Comparison of ENCODE assay signal across 18 cellular contexts in genomic region chr2:7758065-7758759, GRCh38.
DNase-seq lines count a peak whose midpoint lies in the region; ATAC-seq and TF ChIP-seq lines count a peak whose summit lies in the region.
"Had no signal": no experiment of that assay in that cellular context is flagged by ENCODE, and none has a peak within 500 bp of the region (broad histone marks: within the 10 kb centered on the region; RNA-seq: fewer than 3 reads in every experiment).

No MANE protein-coding gene starts in this region.

- TF ChIP-seq EP300 in tibial nerve (IDR thresholded peaks at IDR 0.05) = no peak

- H3K36me3 ChIP-seq in GM23248 (ENCODE audit: low read depth) = no peaks in the 10 kb centered on the region
- no peaks in the 10 kb centered on the region for H3K36me3 ChIP-seq in BE2C
- no peaks in the 10 kb centered on the region for H3K36me3 ChIP-seq in HAP-1 (replicated peaks)
- no peaks in the 10 kb centered on the region for H3K36me3 ChIP-seq in tibial nerve
- H3K36me3 ChIP-seq: gastrocnemius medialis, neutrophil had no signal

- H2AFZ ChIP-seq in GM23248 = no peak overlapping the region

- H3K9me2 ChIP-seq in GM23248 (ENCODE audit: insufficient read depth) = 0 out of 2 replicates have a peak, but pooled peaks cover 5% of the 10 kb centered on the region

- H3K4me1 ChIP-seq in GM23248 (ENCODE audit: insufficient read depth) (no peaks in the 10 kb centered on the region), BE2C (no peaks in the 10 kb centered on the region), HAP-1 (no peaks in the 10 kb centered on the region), tibial nerve (no peaks in the 10 kb centered on the region)
- H3K4me1 ChIP-seq: gastrocnemius medialis had no signal

- no peak overlapping the region for H3K4me3 ChIP-seq in GM23248
- no peak overlapping the region for H3K4me3 ChIP-seq in BE2C (ENCODE audit: low read depth, low read length)
- no peak overlapping the region for H3K4me3 ChIP-seq in HAP-1
- no peak overlapping the region for H3K4me3 ChIP-seq in tibial nerve
- H3K4me3 ChIP-seq: gastrocnemius medialis had no signal

- WGBS in GM23248 (ENCODE audit: low coverage in 1 of 2, low lambda C conversion rate in 2 of 2, missing lambda C conversion rate in 2 of 2), 2 experiments = 62 to 64% methylated on average over 3 of the region's 3 CpGs
- WGBS in tibial nerve, 2 donors = 90 to 93% methylated on average over 3 of the region's 3 CpGs

- H3K9me3 ChIP-seq in GM23248 (ENCODE audit: low read depth) = no peaks in the 10 kb centered on the region
- no peaks in the 10 kb centered on the region; the same call in 1 of the 2 replicates for H3K9me3 ChIP-seq in BE2C
- H3K9me3 ChIP-seq in HAP-1 = no peaks in the 10 kb centered on the region
- H3K9me3 ChIP-seq in tibial nerve = peaks cover 0 to 29% (median 8%) of the 10 kb centered on the region in 4 donors
- H3K9me3 ChIP-seq: gastrocnemius medialis had no signal

- ATAC-seq in GM18502 (IDR thresholded peaks at IDR 0.05; ENCODE audit: poor library complexity, unreplicated experiment) (peak; percentile 93), HG03571 (IDR thresholded peaks at IDR 0.05; ENCODE audit: unreplicated experiment) (peak; percentile 57)
- ATAC-seq: gastrocnemius medialis, Right ventricle myocardium inferior had no signal

- no peak overlapping the region for H3K4me2 ChIP-seq in GM23248 (ENCODE audit: unreplicated experiment)

- no peaks in the 10 kb centered on the region for H3K79me2 ChIP-seq in GM23248 (ENCODE audit: insufficient read depth)

- no peak overlapping the region for H3K9ac ChIP-seq in GM23248

- TF ChIP-seq CTCF in BE2C (IDR thresholded peaks at IDR 0.05; ENCODE audit: low read depth, low read length) = no peak
- TF ChIP-seq CTCF in tibial nerve (IDR thresholded peaks at IDR 0.05) = no peak

- no peaks in the 10 kb centered on the region for H4K20me1 ChIP-seq in GM23248 (ENCODE audit: insufficient read depth)

- TF ChIP-seq POLR2A in tibial nerve (IDR thresholded peaks at IDR 0.05) = no peak

- H3K27ac ChIP-seq in GM23248 (0 out of 2 replicates have a peak overlapping the region, but pooled peaks have one; percentile 5), tibial nerve (no peak overlapping the region)
- H3K27ac ChIP-seq: gastrocnemius medialis, neutrophil had no signal

- no peaks in the 10 kb centered on the region for H3K27me3 ChIP-seq in GM23248 (replicated peaks; ENCODE audit: insufficient read depth)
- no peaks in the 10 kb centered on the region for H3K27me3 ChIP-seq in BE2C
- no peaks in the 10 kb centered on the region for H3K27me3 ChIP-seq in HAP-1 (ENCODE audit: low read depth)
- H3K27me3 ChIP-seq in tibial nerve = no peaks in the 10 kb centered on the region
- H3K27me3 ChIP-seq: gastrocnemius medialis, neutrophil had no signal

- peak; percentile 61 for DNase-seq in AG20443 (ENCODE audit: low spot score)
- DNase-seq in GM23248 = peak; percentile 66
- DNase-seq in nucleus accumbens (lab: John Stamatoyannopoulos, UW) = no peak
- DNase-seq in BE2C = no peak
- DNase-seq in HAP-1 (ENCODE audit: low spot score in 2 of 2) = no peak
- DNase-seq in tibial nerve (ENCODE audit: low spot score in 2 of 2) = no peak
- DNase-seq: C1 segment of cervical spinal cord; endodermal cell; gastrocnemius medialis; H9; mesendoderm; MM.1S; NCI-H2081 treated with DMSO at 0.1 percent for 48 hours; stimulated activated naive CD4-positive, alpha-beta T cell treated with Interleukin-2 at 50 U/mL for 16 hours had no signal

- peaks cover 7% of the 10 kb centered on the region; the same call in 1 of the 2 replicates for H3F3A ChIP-seq in GM23248 (ENCODE audit: insufficient read depth)

- in situ Hi-C loops in GM23248 (cut with MboI) = no loop called here
- in situ Hi-C loops in HAP-1 (cut with MboI; ENCODE audit: low sequenced_read_pairs) = no loop called here

Comparison
In these comparisons a context has a peak if more than half of its experiments do, and no peak if none do; other contexts are left out.
1. DNase-seq: peak in AG20443 (single experiment) and GM23248 (single experiment); none in nucleus accumbens (0 of 56), BE2C (single experiment), HAP-1 (0 of 2) and tibial nerve (0 of 2).